15 cellular contexts compared by ENCODE assay signal in genomic region chr19:19740755-19741154, GRCh38. TPM values are rescaled to one million over a fixed set of nuclear protein-coding genes. Genes with fewer than 3 reads are reported as not detected.
DNase-seq lines count a peak whose midpoint lies in the region; ATAC-seq, FAIRE-seq and TF ChIP-seq lines count a peak whose summit lies in the region.
"Had no signal": no experiment of that assay in that cellular context is flagged by ENCODE, and none has a peak within 500 bp of the region (broad histone marks: within the 10 kb centered on the region; RNA-seq: fewer than 3 reads in every experiment).

No MANE protein-coding gene starts in this region.

- H3K23ac ChIP-seq in neuronal stem cell (ENCODE audit: low read depth, low read length, poor library complexity): peak overlapping the region; percentile 62

- no CpG with 5 or more reads among the region's 18 CpGs for WGBS in neuronal stem cell (ENCODE audit: extremely low coverage in 2 of 2, insufficient read length in 2 of 2, insufficient replicate concordance in 1 of 2), 2 donors

- H3K9ac ChIP-seq in neuronal stem cell (ENCODE audit: low read depth, low read length, poor library complexity): no peak overlapping the region

- ATAC-seq in RWPE2 (ENCODE audit: low read depth): no peak
- ATAC-seq: HCT116 had no signal

- no peak overlapping the region for H2BK5ac ChIP-seq in neuronal stem cell (ENCODE audit: low read length)

- no peak overlapping the region for H4K8ac ChIP-seq in neuronal stem cell (ENCODE audit: low read depth, low read length)

- H3K9me3 ChIP-seq in RWPE2 (ENCODE audit: severe bottlenecking) (no peaks in the 10 kb centered on the region), neuronal stem cell (replicated peaks in 1 of 2; ENCODE audit: control insufficient read depth in 2 of 2, insufficient read depth in 1 of 2, low read depth in 1 of 2, low read length in 2 of 2) (peaks cover 4 to 6% of the 10 kb centered on the region in 2 donors)

- H3K14ac ChIP-seq in neuronal stem cell (ENCODE audit: low read length): no peak overlapping the region

- no peak overlapping the region for H2BK15ac ChIP-seq in neuronal stem cell (ENCODE audit: low read length)

- H2BK120ac ChIP-seq in neuronal stem cell (ENCODE audit: low read depth, low read length): no peak overlapping the region

- H3K27me3 ChIP-seq in RWPE2 (ENCODE audit: insufficient read depth, poor library complexity, severe bottlenecking): no peaks in the 10 kb centered on the region
- H3K27me3 ChIP-seq in neuronal stem cell (ENCODE audit: control insufficient read depth in 3 of 3, insufficient read depth in 3 of 3, low read depth in 1 of 3, low read length in 3 of 3): no peaks in the 10 kb centered on the region

- no peak for TF ChIP-seq CTCF in RWPE2 (IDR thresholded peaks at IDR 0.05; ENCODE audit: poor library complexity, severe bottlenecking)

- H3K36me3 ChIP-seq in RWPE2 (ENCODE audit: low read depth) (no peaks in the 10 kb centered on the region), neuronal stem cell (replicated peaks in 1 of 2; ENCODE audit: control insufficient read depth in 2 of 2, insufficient read depth in 2 of 2, low read length in 2 of 2) (no peaks in the 10 kb centered on the region)

- no peaks in the 10 kb centered on the region for H3K79me1 ChIP-seq in neuronal stem cell (ENCODE audit: low read depth, low read length)

- DNase-seq in D341Med (ENCODE audit: low spot score) (peak; percentile 27), GM12891 (ENCODE audit: insufficient read length, low spot score) (peak; percentile 8), RWPE2 (ENCODE audit: low spot score) (peak; percentile 58), neuronal stem cell (ENCODE audit: low spot score) (no peak), NOMO-1 treated with dmso at 0.1 percent for 144 hours (lab: John Stamatoyannopoulos, UW; ENCODE audit: unreplicated experiment) (no peak), pons (ENCODE audit: low spot score) (no peak), COR-L47 (lab: John Stamatoyannopoulos, UW) (no peak)
- DNase-seq: C1 segment of cervical spinal cord; CD4-positive, alpha-beta T cell; DMS53; GF-D8 had no signal

- H3K4ac ChIP-seq in neuronal stem cell (ENCODE audit: low read length): no peak overlapping the region

- no peak overlapping the region for H3K4me3 ChIP-seq in RWPE2 (ENCODE audit: severe bottlenecking)
- H3K4me3 ChIP-seq in neuronal stem cell (ENCODE audit: low read length in 2 of 2): no peak overlapping the region

- H3K27ac ChIP-seq in RWPE2 (ENCODE audit: poor library complexity, severe bottlenecking): no peak overlapping the region
- H3K27ac ChIP-seq in neuronal stem cell (replicated peaks; ENCODE audit: low read length): no peak overlapping the region
- H3K27ac ChIP-seq: HL-60 had no signal

- no peak overlapping the region for H2AK5ac ChIP-seq in neuronal stem cell (ENCODE audit: low read depth, low read length)

- H3K4me2 ChIP-seq in neuronal stem cell (ENCODE audit: insufficient read depth, low read length, poor library complexity, severe bottlenecking): no peak overlapping the region

- H3K4me1 ChIP-seq in RWPE2 (ENCODE audit: insufficient read depth, poor library complexity, severe bottlenecking) (no peaks in the 10 kb centered on the region), neuronal stem cell (ENCODE audit: control insufficient read depth in 2 of 2, insufficient read depth in 1 of 2, low read depth in 1 of 2, low read length in 2 of 2) (no peaks in the 10 kb centered on the region)

- H3K18ac ChIP-seq in neuronal stem cell (ENCODE audit: low read length): peak overlapping the region; percentile 37

- H2BK12ac ChIP-seq in neuronal stem cell (ENCODE audit: low read length): no peak overlapping the region

- H2AFZ ChIP-seq in neuronal stem cell (ENCODE audit: low read length): no peak overlapping the region

- no peak for FAIRE-seq in GM12891 (lab: Jason Lieb, UNC)
- FAIRE-seq: A204.1, H1 had no signal

- no peak overlapping the region for H4K91ac ChIP-seq in neuronal stem cell (ENCODE audit: low read depth, low read length, poor library complexity)

- no peak for TF ChIP-seq POLR2A in GM12891 (IDR thresholded peaks at IDR 0.05; ENCODE audit: low read depth, low read length)

TF ChIP-seq in GM12891, 5 proteins besides CTCF, POLR2A, EP300 and RAD21:
- no peak for TF ChIP-seq PAX5 (IDR thresholded peaks at IDR 0.05; ENCODE audit: insufficient read depth, low read length, severe bottlenecking)
- TF ChIP-seq POU2F2 (IDR thresholded peaks at IDR 0.05; ENCODE audit: low read depth, low read length): no peak
- TF ChIP-seq SPI1 (IDR thresholded peaks at IDR 0.05; ENCODE audit: low read depth, low read length): no peak
- TF ChIP-seq POLR2AphosphoS5 (IDR thresholded peaks at IDR 0.05; ENCODE audit: low read depth, low read length): no peak
- TF ChIP-seq TAF1 (IDR thresholded peaks at IDR 0.05; ENCODE audit: low read depth, low read length): no peak

RNA-seq across cellular contexts. Expression of gene ZNF14, which starts 7.8 kb away (rescaled TPM):
- 1.5 TPM for polyA plus RNA-seq in GM12891 (2012; ENCODE audit: low read depth, missing spikeins)
- polyA plus RNA-seq in neuronal stem cell (2013, experiment 1 of 2): 5.3 TPM
- 5.5 TPM for polyA plus RNA-seq in neuronal stem cell (2013, experiment 2 of 2)

Comparison
In these comparisons a context has a peak if more than half of its experiments do, and no peak if none do; other contexts are left out.
1. DNase-seq: peak in D341Med (single experiment), GM12891 (single experiment) and RWPE2 (single experiment); none in neuronal stem cell (single experiment), NOMO-1 treated with dmso at 0.1 percent for 144 hours (single experiment), pons (single experiment) and COR-L47 (single experiment).